In genomic region chr14:54947230-54947629, GRCh38 we compare ENCODE assay signal across 22 cellular contexts.
"Had no signal": no experiment of that assay in that cellular context is flagged by ENCODE, and none has a peak within 500 bp of the region (broad histone marks: within the 10 kb centered on the region; RNA-seq: fewer than 3 reads in every experiment).

No MANE protein-coding gene starts in this region.

- H3K4me1 Mint-ChIP-seq: mesothelial cell of epicardium had no signal

- H3K27ac Mint-ChIP-seq: mesothelial cell of epicardium; natural killer cell treated with Interleukin-12 subunit alpha and Interleukin-12 subunit beta and Interleukin-15 and Interleukin-18, amount 100 ng/mL, for 72 hours; progenitor cell of endocrine pancreas; stimulated activated memory B cell treated with anti-CD40 and anti-IgM and Interleukin-4, amounts not matched to agents 10 μg/mL and 1 μg/mL and 100 μg/mL, for 72 hours had no signal

- H3K9me3 Mint-ChIP-seq: natural killer cell treated with Interleukin-12 subunit alpha and Interleukin-12 subunit beta and Interleukin-15 and Interleukin-18, amount 100 ng/mL, for 72 hours; stimulated activated memory B cell treated with anti-CD40 and anti-IgM and Interleukin-4, amounts not matched to agents 10 μg/mL and 1 μg/mL and 100 μg/mL, for 72 hours had no signal

- ATAC-seq: mucosa of descending colon; naive thymus-derived CD4-positive, alpha-beta T cell; natural killer cell treated with Interleukin-12 subunit alpha and Interleukin-12 subunit beta and Interleukin-15 and Interleukin-18, amount 100 ng/mL, for 72 hours; right lobe of liver; stimulated activated memory B cell treated with anti-CD40 and anti-IgM and Interleukin-4, amounts not matched to agents 10 μg/mL and 1 μg/mL and 100 μg/mL, for 72 hours; stimulated activated naive CD8-positive, alpha-beta T cell treated with anti-CD3 and anti-CD28 coated beads, Interleukin-15, Interleukin-2, amounts not matched to agents 100 U/mL and 50 U/mL, for 24 hours had no signal

- DNase-seq: hypothalamus; islet precursor cell; left ventricle myocardium inferior; mesendoderm; mucosa of descending colon; ovary; right lobe of liver; stimulated activated CD4-positive, alpha-beta T cell treated with anti-CD3 and anti-CD28 coated beads, Interleukin-1b, Interleukin-23, amount 100 ng/mL, for 48 hours; stimulated activated CD4-positive, alpha-beta T cell treated with anti-CD3 and anti-CD28 coated beads, Interleukin-2, amount 100 ng/mL, for 48 hours; stimulated activated CD4-positive, alpha-beta T cell treated with anti-CD3 and anti-CD28 coated beads, Interleukin-4, amount 100 ng/mL, for 4 hours; stimulated activated CD8-positive, alpha-beta memory T cell treated with anti-CD3 and anti-CD28 coated beads, Interleukin-4, amount 100 ng/mL, for 48 hours; stimulated activated naive CD8-positive, alpha-beta T cell treated with anti-CD3 and anti-CD28 coated beads, Interleukin-15, Interleukin-2, amounts not matched to agents 100 U/mL and 50 U/mL, for 24 hours; stomach; testis; thyroid gland; transverse colon; upper lobe of left lung had no signal

- H3K27me3 Mint-ChIP-seq: naive thymus-derived CD4-positive, alpha-beta T cell; natural killer cell treated with Interleukin-12 subunit alpha and Interleukin-12 subunit beta and Interleukin-15 and Interleukin-18, amount 100 ng/mL, for 72 hours; progenitor cell of endocrine pancreas; stimulated activated memory B cell treated with anti-CD40 and anti-IgM and Interleukin-4, amounts not matched to agents 10 μg/mL and 1 μg/mL and 100 μg/mL, for 72 hours had no signal

- H3K4me3 Mint-ChIP-seq: mesothelial cell of epicardium; natural killer cell treated with Interleukin-12 subunit alpha and Interleukin-12 subunit beta and Interleukin-15 and Interleukin-18, amount 100 ng/mL, for 72 hours; stimulated activated memory B cell treated with anti-CD40 and anti-IgM and Interleukin-4, amounts not matched to agents 10 μg/mL and 1 μg/mL and 100 μg/mL, for 72 hours had no signal
